Comparison of ENCODE assay signal across 20 cellular contexts in genomic region chr10:71739368-71739900, GRCh38. TPM values are rescaled to one million over a fixed set of nuclear protein-coding genes. Genes with fewer than 3 reads are reported as not detected.
A peak's percentile ranks its signal among the peaks of the same experiment; 100 is the strongest.
DNase-seq lines count a peak whose midpoint lies in the region; ATAC-seq and TF ChIP-seq lines count a peak whose summit lies in the region.
"Had no signal": no experiment of that assay in that cellular context is flagged by ENCODE, and none has a peak within 500 bp of the region (broad histone marks: within the 10 kb centered on the region; RNA-seq: fewer than 3 reads in every experiment).

No MANE protein-coding gene starts in this region.

- peak overlapping the region; percentile 51 for H3K4me3 Mint-ChIP-seq in activated naive CD4-positive, alpha-beta T cell treated with anti-CD3 and anti-CD28 coated beads, Interleukin-2, amount 50 U/mL, for 24 hours
- H3K4me3 Mint-ChIP-seq in T-cell (peak overlapping the region in 1 of 3 donors; percentile 80), type B pancreatic cell (no peak overlapping the region)
- H3K4me3 Mint-ChIP-seq in stimulated activated naive B cell treated with anti-CD40 and anti-IgM and Interleukin-4, amounts not matched to agents 10 μg/mL and 1 μg/mL and 100 μg/mL, for 72 hours: no peak overlapping the region
- H3K4me3 Mint-ChIP-seq: memory B cell had no signal

- in situ Hi-C loops in mammary epithelial cell (cut with MboI; ENCODE audit: low sequenced_read_pairs in 2 of 2): no loop called here

- POLR2A ChIA-PET in T-cell (lab: Charles Lee): no interaction called here

- peaks cover 2% of the 10 kb centered on the region for H3K36me3 Mint-ChIP-seq in activated naive CD4-positive, alpha-beta T cell treated with anti-CD3 and anti-CD28 coated beads, Interleukin-2, amount 50 U/mL, for 24 hours
- H3K36me3 Mint-ChIP-seq in T-cell (no peaks in the 10 kb centered on the region), type B pancreatic cell (no peaks in the 10 kb centered on the region)
- no peaks in the 10 kb centered on the region for H3K36me3 Mint-ChIP-seq in stimulated activated naive B cell treated with anti-CD40 and anti-IgM and Interleukin-4, amounts not matched to agents 10 μg/mL and 1 μg/mL and 100 μg/mL, for 72 hours
- H3K36me3 Mint-ChIP-seq: memory B cell had no signal

- H3K27me3 ChIP-seq in colonic mucosa: no peaks in the 10 kb centered on the region
- H3K27me3 ChIP-seq in mammary epithelial cell (ENCODE audit: insufficient read depth, low read length): no peaks in the 10 kb centered on the region
- H3K27me3 ChIP-seq: ascending aorta, SJSA1, tibial artery had no signal

- CTCF ChIA-PET in T-cell (lab: Charles Lee) (no interaction called here), mammary epithelial cell (lab: Charles Lee; ENCODE audit: low non-redundant PET) (no interaction called here)

- no peaks in the 10 kb centered on the region for H3K79me2 ChIP-seq in mammary epithelial cell (ENCODE audit: insufficient read depth, low read length)

- H3K4me3 ChIP-seq in colonic mucosa (no peak overlapping the region), mammary epithelial cell (replicated peaks in 1 of 3; ENCODE audit: insufficient read depth in 1 of 3, low read depth in 2 of 3, low read length in 3 of 3) (no peak overlapping the region)
- H3K4me3 ChIP-seq: ascending aorta, SJSA1, tibial artery had no signal

- H3K4me1 Mint-ChIP-seq in activated naive CD4-positive, alpha-beta T cell treated with anti-CD3 and anti-CD28 coated beads, Interleukin-2, amount 50 U/mL, for 24 hours: peaks cover 100% of the 10 kb centered on the region
- H3K4me1 Mint-ChIP-seq in T-cell (peaks cover 92 to 100% (median 96%) of the 10 kb centered on the region in 3 donors), type B pancreatic cell (ENCODE audit: unreplicated experiment) (peaks cover 19% of the 10 kb centered on the region)
- peaks cover 58 to 76% of the 10 kb centered on the region in 2 donors for H3K4me1 Mint-ChIP-seq in stimulated activated naive B cell treated with anti-CD40 and anti-IgM and Interleukin-4, amounts not matched to agents 10 μg/mL and 1 μg/mL and 100 μg/mL, for 72 hours

- no peak overlapping the region for H2AFZ ChIP-seq in mammary epithelial cell (ENCODE audit: low read depth, low read length)

- no peaks in the 10 kb centered on the region for H3K27me3 Mint-ChIP-seq in activated naive CD4-positive, alpha-beta T cell treated with anti-CD3 and anti-CD28 coated beads, Interleukin-2, amount 50 U/mL, for 24 hours
- no peaks in the 10 kb centered on the region for H3K27me3 Mint-ChIP-seq in T-cell
- no peaks in the 10 kb centered on the region for H3K27me3 Mint-ChIP-seq in stimulated activated naive B cell treated with anti-CD40 and anti-IgM and Interleukin-4, amounts not matched to agents 10 μg/mL and 1 μg/mL and 100 μg/mL, for 72 hours
- H3K27me3 Mint-ChIP-seq in type B pancreatic cell: no peaks in the 10 kb centered on the region
- H3K27me3 Mint-ChIP-seq: memory B cell had no signal

- no TSS peak for BruUV-seq in mammary epithelial cell (replicated peaks; lab: Mats Ljungman, UMichigan)

- H3K9me3 ChIP-seq in colonic mucosa (no peaks in the 10 kb centered on the region), mammary epithelial cell (replicated peaks; ENCODE audit: insufficient read depth, low read length) (no peaks in the 10 kb centered on the region)
- H3K9me3 ChIP-seq: SJSA1 had no signal

- no peaks in the 10 kb centered on the region for H4K20me1 ChIP-seq in mammary epithelial cell (ENCODE audit: insufficient read depth, low read length)

- H3K27ac ChIP-seq in colonic mucosa (no peak overlapping the region), mammary epithelial cell (ENCODE audit: insufficient read depth, low read depth, low read length) (no peak overlapping the region)
- H3K27ac ChIP-seq: ascending aorta, SJSA1, tibial artery had no signal

- intact Hi-C loops in colonic mucosa (cut with DNase I): no loop called here
- intact Hi-C loops in Right ventricle myocardium superior (cut with DNase I): no loop called here
- intact Hi-C loops in mammary epithelial cell (cut with micrococcal nuclease): no loop called here

- no peak for DNase-seq in activated naive CD4-positive, alpha-beta T cell (lab: John Stamatoyannopoulos, UW)
- DNase-seq in T-cell: no peak
- peak; percentile 17 for DNase-seq in colonic mucosa
- no peak for DNase-seq in stimulated activated naive B cell treated with anti-CD40 and anti-IgM and Interleukin-4, amounts not matched to agents 10 μg/mL and 1 μg/mL and 100 μg/mL, for 72 hours
- DNase-seq in type B pancreatic cell (ENCODE audit: extremely low spot score, unreplicated experiment): no peak
- no peak for DNase-seq in Right ventricle myocardium superior
- no peak for DNase-seq in mammary epithelial cell
- DNase-seq: central memory CD4-positive, alpha-beta T cell; GOT3; KG1; NCI-H187; NCI-H446; stimulated activated naive CD4-positive, alpha-beta T cell had no signal

- TF ChIP-seq CTCF in colonic mucosa (IDR thresholded peaks at IDR 0.05): no peak
- TF ChIP-seq CTCF in type B pancreatic cell (conservative IDR thresholded peaks at IDR 0.05): no peak
- no peak for TF ChIP-seq CTCF in mammary epithelial cell (conservative IDR thresholded peaks at IDR 0.05 in 1 of 2, IDR thresholded peaks at IDR 0.05 in 1 of 2; ENCODE audit: extremely low read depth in 1 of 2, insufficient read depth in 1 of 2, low read depth in 1 of 2, low read length in 2 of 2)

- H3K4me1 ChIP-seq in colonic mucosa (peaks cover 17% of the 10 kb centered on the region), mammary epithelial cell (ENCODE audit: insufficient read depth, low read length) (peaks cover 13% of the 10 kb centered on the region)
- H3K4me1 ChIP-seq: ascending aorta, SJSA1 had no signal

- dilution Hi-C loops in mammary epithelial cell (cut with HindIII; ENCODE audit: low sequenced_read_pairs): no loop called here

- H3K27ac Mint-ChIP-seq in activated naive CD4-positive, alpha-beta T cell treated with anti-CD3 and anti-CD28 coated beads, Interleukin-2, amount 50 U/mL, for 24 hours: peak overlapping the region; percentile 99
- H3K27ac Mint-ChIP-seq in T-cell: peak overlapping the region; percentile 87 to 100
- peak overlapping the region; percentile 69 for H3K27ac Mint-ChIP-seq in stimulated activated naive B cell treated with anti-CD40 and anti-IgM and Interleukin-4, amounts not matched to agents 10 μg/mL and 1 μg/mL and 100 μg/mL, for 72 hours
- no peak overlapping the region for H3K27ac Mint-ChIP-seq in type B pancreatic cell
- H3K27ac Mint-ChIP-seq: memory B cell had no signal

- no peaks in the 10 kb centered on the region for H3K9me3 Mint-ChIP-seq in activated naive CD4-positive, alpha-beta T cell treated with anti-CD3 and anti-CD28 coated beads, Interleukin-2, amount 50 U/mL, for 24 hours
- H3K9me3 Mint-ChIP-seq in T-cell (no peaks in the 10 kb centered on the region), type B pancreatic cell (no peaks in the 10 kb centered on the region)
- H3K9me3 Mint-ChIP-seq in stimulated activated naive B cell treated with anti-CD40 and anti-IgM and Interleukin-4, amounts not matched to agents 10 μg/mL and 1 μg/mL and 100 μg/mL, for 72 hours: no peaks in the 10 kb centered on the region
- H3K9me3 Mint-ChIP-seq: memory B cell had no signal

- H3K9ac ChIP-seq in colonic mucosa (ENCODE audit: low read depth in 2 of 2, low read length in 2 of 2) (no peak overlapping the region), mammary epithelial cell (ENCODE audit: insufficient read depth, low read length) (no peak overlapping the region)

- H3K36me3 ChIP-seq in colonic mucosa (no peaks in the 10 kb centered on the region), mammary epithelial cell (ENCODE audit: insufficient read depth, low read length) (no peaks in the 10 kb centered on the region)
- H3K36me3 ChIP-seq: ascending aorta, SJSA1, tibial artery had no signal

- 92% methylated on average over 4 of the region's 8 CpGs for WGBS in mammary epithelial cell (ENCODE audit: low coverage, missing lambda C conversion rate)

- no peak overlapping the region for H3K4me2 ChIP-seq in mammary epithelial cell (ENCODE audit: insufficient read depth, low read depth, low read length)

- ATAC-seq in T-cell (replicated peaks in 1 of 4) (no peak), Right ventricle myocardium superior (ENCODE audit: poor library complexity) (no peak)
- no peak for ATAC-seq in stimulated activated naive B cell treated with anti-CD40 and anti-IgM and Interleukin-4, amounts not matched to agents 10 μg/mL and 1 μg/mL and 100 μg/mL, for 72 hours (replicated peaks)

RNA-seq across cellular contexts. Expression of gene C10orf105, which starts 19.9 kb away (rescaled TPM):
- total RNA-seq in T-cell (under 1 TPM; 0.15 to 0.45 (median 0.16) TPM), colonic mucosa (under 1 TPM in 1 of 2 donors, not detected in 1; 0.07 TPM), type B pancreatic cell (ENCODE audit: low replicate concordance) (0.31 TPM in 1 of 2 replicates, not detected in the other), Right ventricle myocardium superior (0.05 TPM), mammary epithelial cell (under 1 TPM in 1 of 2 donors, not detected in 1; under 0.01 TPM)
- polyA plus RNA-seq in mammary epithelial cell: not detected
- polyA minus RNA-seq in mammary epithelial cell: not detected
- total RNA-seq: ascending aorta, esophagus mucosa, SJSA1 had no signal
- polyA plus RNA-seq: AG04450 had no signal

RNA-seq across cellular contexts. Expression of gene VSIR, which starts 33.9 kb away (rescaled TPM):
- total RNA-seq in T-cell: 100 to 1,000 TPM in 2 of 5 donors, 10 to 100 TPM in 3; 81.4 to 134 (median 98.3) TPM
- 10 to 100 TPM; 41.2 to 42.8 TPM for total RNA-seq in colonic mucosa
- 47.0 and 82.1 TPM in 2 replicates for total RNA-seq in type B pancreatic cell (ENCODE audit: low replicate concordance)
- total RNA-seq in Right ventricle myocardium superior: 116 TPM
- total RNA-seq in mammary epithelial cell: 10 to 100 TPM; 39.9 to 77.8 TPM
- 26.5 TPM for polyA plus RNA-seq in mammary epithelial cell
- 31.0 TPM for polyA minus RNA-seq in mammary epithelial cell
